16 cellular contexts compared by ENCODE assay signal in the genomic region with DNA sequence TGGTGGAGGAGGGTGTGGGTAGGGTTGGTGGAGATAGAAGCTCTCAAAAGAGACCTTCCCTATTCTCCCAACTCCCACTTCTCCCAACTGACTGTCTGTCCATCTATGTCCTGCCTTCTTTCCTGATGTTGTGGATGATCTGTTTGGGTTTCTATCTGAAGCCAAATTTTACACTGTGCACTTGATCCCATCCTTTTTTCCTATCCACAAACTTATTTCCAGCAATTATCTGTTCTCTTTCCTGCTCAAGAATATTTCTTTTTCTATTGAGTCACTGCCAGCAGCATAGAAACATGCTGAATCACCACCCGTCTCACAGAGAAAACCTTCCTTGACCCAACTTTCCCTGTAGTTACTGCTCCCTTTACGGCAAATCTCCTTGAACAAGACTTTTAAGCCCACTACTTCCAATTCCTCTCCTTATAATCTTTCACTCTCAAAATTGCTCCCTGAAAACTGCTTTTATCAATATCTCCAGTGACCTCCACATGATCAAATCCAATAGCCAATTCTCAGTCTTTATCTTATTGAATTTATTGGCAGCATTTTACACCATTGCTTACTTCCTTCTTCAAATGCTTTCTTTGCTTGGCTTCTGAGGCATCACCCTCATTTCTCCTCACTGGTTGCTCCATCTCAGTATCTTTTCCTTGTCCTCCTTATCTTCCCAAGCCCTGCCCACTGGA.
DNase-seq lines count a peak whose midpoint lies in the region; ATAC-seq and TF ChIP-seq lines count a peak whose summit lies in the region.
"Had no signal": no experiment of that assay in that cellular context is flagged by ENCODE, and none has a peak within 500 bp of the region (broad histone marks: within the 10 kb centered on the region; RNA-seq: fewer than 3 reads in every experiment).

No MANE protein-coding gene starts in this region.

- ATAC-seq in gastrocnemius medialis, result no peak
- no peak for ATAC-seq in activated naive CD8-positive, alpha-beta T cell treated with anti-CD3 and anti-CD28 coated beads, Interleukin-2, amount 50 U/mL, for 24 hours

- in situ Hi-C loops in gastrocnemius medialis (cut with MboI; ENCODE audit: low sequenced_read_pairs in 4 of 4), result no loop called here

- no peaks in the 10 kb centered on the region for H3K9me3 Mint-ChIP-seq in Calu3 (ENCODE audit: low read depth, unreplicated experiment)
- no peaks in the 10 kb centered on the region for H3K9me3 Mint-ChIP-seq in activated naive CD8-positive, alpha-beta T cell treated with anti-CD3 and anti-CD28 coated beads, Interleukin-2, amount 50 U/mL, for 24 hours
- H3K9me3 Mint-ChIP-seq: IgD-negative memory B cell, nephron had no signal

- intact Hi-C loops in Calu3 (cut with micrococcal nuclease; ENCODE audit: unreplicated experiment) (no loop called here), gastrocnemius medialis (cut with DNase I; ENCODE audit: low total_unique reads) (no loop called here)

- H3K79me2 ChIP-seq in osteoblast (ENCODE audit: insufficient read depth, low read length), result no peaks in the 10 kb centered on the region

- H3K4me1 ChIP-seq in osteoblast (ENCODE audit: insufficient read depth, low read length) (peaks cover 48% of the 10 kb centered on the region), gastrocnemius medialis (no peaks in the 10 kb centered on the region)
- H3K4me1 ChIP-seq: transverse colon had no signal

- no peak overlapping the region for H3K27ac Mint-ChIP-seq in Calu3 (ENCODE audit: unreplicated experiment)
- no peak overlapping the region for H3K27ac Mint-ChIP-seq in activated naive CD8-positive, alpha-beta T cell treated with anti-CD3 and anti-CD28 coated beads, Interleukin-2, amount 50 U/mL, for 24 hours
- H3K27ac Mint-ChIP-seq: activated naive CD8-positive, alpha-beta T cell; IgD-negative memory B cell; nephron had no signal

- no peaks in the 10 kb centered on the region for H3K27me3 Mint-ChIP-seq in Calu3 (ENCODE audit: unreplicated experiment)
- H3K27me3 Mint-ChIP-seq in activated naive CD8-positive, alpha-beta T cell treated with anti-CD3 and anti-CD28 coated beads, Interleukin-2, amount 50 U/mL, for 24 hours, result peaks cover 7% of the 10 kb centered on the region

- H3K9me3 ChIP-seq in osteoblast (ENCODE audit: low read depth, low read length), result no peaks in the 10 kb centered on the region
- H3K9me3 ChIP-seq in gastrocnemius medialis, result no peaks in the 10 kb centered on the region
- H3K9me3 ChIP-seq: transverse colon had no signal

- CTCF ChIA-PET in Calu3 (lab: Charles Lee), result interaction anchor here (0.9 to 1.5 kb wide), 2 partner anchors 24 to 121 kb away, joined by 3 read pairs; no protein-coding TSS in a partner anchor

- no peak overlapping the region for H3K4me3 Mint-ChIP-seq in Calu3 (ENCODE audit: low read depth, unreplicated experiment)
- no peak overlapping the region for H3K4me3 Mint-ChIP-seq in activated naive CD8-positive, alpha-beta T cell treated with anti-CD3 and anti-CD28 coated beads, Interleukin-2, amount 50 U/mL, for 24 hours
- H3K4me3 Mint-ChIP-seq: activated naive CD8-positive, alpha-beta T cell; IgD-negative memory B cell; nephron had no signal

- H3K36me3 Mint-ChIP-seq in Calu3 (ENCODE audit: insufficient read depth, unreplicated experiment), result no peaks in the 10 kb centered on the region
- no peaks in the 10 kb centered on the region for H3K36me3 Mint-ChIP-seq in activated naive CD8-positive, alpha-beta T cell treated with anti-CD3 and anti-CD28 coated beads, Interleukin-2, amount 50 U/mL, for 24 hours (ENCODE audit: low read depth)
- H3K36me3 Mint-ChIP-seq: activated naive CD8-positive, alpha-beta T cell; IgD-negative memory B cell had no signal

- no peaks in the 10 kb centered on the region for H3K4me1 Mint-ChIP-seq in Calu3 (ENCODE audit: low read depth, unreplicated experiment)
- no peaks in the 10 kb centered on the region for H3K4me1 Mint-ChIP-seq in activated naive CD8-positive, alpha-beta T cell treated with anti-CD3 and anti-CD28 coated beads, Interleukin-2, amount 50 U/mL, for 24 hours
- H3K4me1 Mint-ChIP-seq: IgD-negative memory B cell had no signal

- peak overlapping the region; percentile 59 for H2AFZ ChIP-seq in osteoblast (ENCODE audit: low read length)

- H3K36me3 ChIP-seq in osteoblast (ENCODE audit: insufficient read depth, low read length) (no peaks in the 10 kb centered on the region), gastrocnemius medialis (no peaks in the 10 kb centered on the region)
- H3K36me3 ChIP-seq: transverse colon had no signal

- no TSS peak for BruUV-seq in Calu3 (replicated peaks; lab: Mats Ljungman, UMichigan)

- TF ChIP-seq POLR2A in gastrocnemius medialis (IDR thresholded peaks at IDR 0.05), result no peak

- H3K27ac ChIP-seq in epithelial cell of prostate (peak overlapping the region; percentile 95), osteoblast (ENCODE audit: low read depth, low read length) (peak overlapping the region; percentile 96), gastrocnemius medialis (no peak overlapping the region)
- H3K27ac ChIP-seq: transverse colon had no signal

- H4K20me1 ChIP-seq in osteoblast (ENCODE audit: insufficient read depth, low read length), result no peaks in the 10 kb centered on the region

- no peak for TF ChIP-seq CTCF in Calu3 (IDR thresholded peaks at IDR 0.05; ENCODE audit: unreplicated experiment)
- no peak for TF ChIP-seq CTCF in osteoblast (IDR thresholded peaks at IDR 0.05; ENCODE audit: extremely low read depth, low read depth, low read length)
- TF ChIP-seq CTCF in gastrocnemius medialis (IDR thresholded peaks at IDR 0.05 in 4 of 5, conservative IDR thresholded peaks at IDR 0.05 in 1 of 5), result no peak

- peak; percentile 32 for DNase-seq in Calu3
- DNase-seq in RPMI7951 (ENCODE audit: low read depth), result peak; percentile 90
- no peak for DNase-seq in epithelial cell of prostate (ENCODE audit: low read depth, low spot score)
- peak; percentile 65 for DNase-seq in osteoblast (ENCODE audit: insufficient read length, low spot score, missing footprints)
- DNase-seq in gastrocnemius medialis, result no peak
- no peak for DNase-seq in GM19240 (ENCODE audit: insufficient read length, low spot score)
- DNase-seq in stimulated activated CD4-positive, alpha-beta T cell treated with anti-CD3 and anti-CD28 coated beads, Interleukin-2, amount 100 ng/mL, for 24 hours, result no peak
- DNase-seq in activated naive CD8-positive, alpha-beta T cell treated with anti-CD3 and anti-CD28 coated beads, Interleukin-2, amount 50 U/mL, for 24 hours, result no peak
- DNase-seq: activated CD4-positive, CD25-positive, alpha-beta regulatory T cell; DMS79 treated with DMSO at 0.1 percent for 48 hours; NCI-H69; stimulated activated CD4-positive, alpha-beta T cell treated with anti-CD3 and anti-CD28 coated beads, Interleukin-4, amount 100 ng/mL, for 1 hour; transverse colon had no signal

- H3K4me3 ChIP-seq in osteoblast (ENCODE audit: insufficient read depth, low read length) (peak overlapping the region; percentile 42), gastrocnemius medialis (no peak overlapping the region)
- H3K4me3 ChIP-seq: transverse colon had no signal

- H3K27me3 ChIP-seq in osteoblast (ENCODE audit: insufficient read depth, low read length) (no peaks in the 10 kb centered on the region), gastrocnemius medialis (no peaks in the 10 kb centered on the region)

- peak overlapping the region; percentile 78 for H3K4me2 ChIP-seq in osteoblast (ENCODE audit: insufficient read depth, low read length)

Comparison
In these comparisons a context has a peak if more than half of its experiments do, and no peak if none do; other contexts are left out.
1. DNase-seq: peak in Calu3 (single experiment), RPMI7951 (single experiment) and osteoblast (single experiment); none in epithelial cell of prostate (single experiment), gastrocnemius medialis (0 of 2), GM19240 (single experiment), stimulated activated CD4-positive, alpha-beta T cell treated with anti-CD3 and anti-CD28 coated beads, Interleukin-2, amount 100 ng/mL, for 24 hours (0 of 2) and activated naive CD8-positive, alpha-beta T cell treated with anti-CD3 and anti-CD28 coated beads, Interleukin-2, amount 50 U/mL, for 24 hours (single experiment).
2. H3K27ac ChIP-seq: peak in epithelial cell of prostate (single experiment) and osteoblast (single experiment); none in gastrocnemius medialis (0 of 4).